ENCODE assay signal across 2 cellular contexts in the genomic region with DNA sequence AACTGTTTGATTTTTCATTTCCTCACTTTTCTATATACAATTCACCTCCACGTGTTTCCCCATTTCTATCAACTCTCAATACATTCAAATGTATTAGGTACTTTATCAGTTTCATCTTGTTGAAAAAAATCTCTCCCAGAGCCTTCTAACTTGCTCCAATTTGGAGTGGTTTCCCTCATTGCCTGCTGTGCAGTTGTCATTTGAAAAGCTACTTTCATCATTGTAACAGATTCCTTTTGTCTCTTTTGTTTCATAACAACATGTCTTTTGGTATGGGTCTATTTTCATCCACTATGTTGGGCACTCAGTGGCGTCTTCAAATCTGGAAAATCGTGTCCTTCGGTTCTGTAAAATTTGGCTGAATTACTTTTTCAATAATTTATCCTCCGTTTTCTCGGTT.
TF ChIP-seq lines count a peak whose summit lies in the region.

No MANE protein-coding gene starts in this region.

TF ChIP-seq in GM23338, 12 proteins besides CTCF, POLR2A, EP300 and RAD21 (continued from another document and continues in another):
- TF ChIP-seq, protein P1, sequence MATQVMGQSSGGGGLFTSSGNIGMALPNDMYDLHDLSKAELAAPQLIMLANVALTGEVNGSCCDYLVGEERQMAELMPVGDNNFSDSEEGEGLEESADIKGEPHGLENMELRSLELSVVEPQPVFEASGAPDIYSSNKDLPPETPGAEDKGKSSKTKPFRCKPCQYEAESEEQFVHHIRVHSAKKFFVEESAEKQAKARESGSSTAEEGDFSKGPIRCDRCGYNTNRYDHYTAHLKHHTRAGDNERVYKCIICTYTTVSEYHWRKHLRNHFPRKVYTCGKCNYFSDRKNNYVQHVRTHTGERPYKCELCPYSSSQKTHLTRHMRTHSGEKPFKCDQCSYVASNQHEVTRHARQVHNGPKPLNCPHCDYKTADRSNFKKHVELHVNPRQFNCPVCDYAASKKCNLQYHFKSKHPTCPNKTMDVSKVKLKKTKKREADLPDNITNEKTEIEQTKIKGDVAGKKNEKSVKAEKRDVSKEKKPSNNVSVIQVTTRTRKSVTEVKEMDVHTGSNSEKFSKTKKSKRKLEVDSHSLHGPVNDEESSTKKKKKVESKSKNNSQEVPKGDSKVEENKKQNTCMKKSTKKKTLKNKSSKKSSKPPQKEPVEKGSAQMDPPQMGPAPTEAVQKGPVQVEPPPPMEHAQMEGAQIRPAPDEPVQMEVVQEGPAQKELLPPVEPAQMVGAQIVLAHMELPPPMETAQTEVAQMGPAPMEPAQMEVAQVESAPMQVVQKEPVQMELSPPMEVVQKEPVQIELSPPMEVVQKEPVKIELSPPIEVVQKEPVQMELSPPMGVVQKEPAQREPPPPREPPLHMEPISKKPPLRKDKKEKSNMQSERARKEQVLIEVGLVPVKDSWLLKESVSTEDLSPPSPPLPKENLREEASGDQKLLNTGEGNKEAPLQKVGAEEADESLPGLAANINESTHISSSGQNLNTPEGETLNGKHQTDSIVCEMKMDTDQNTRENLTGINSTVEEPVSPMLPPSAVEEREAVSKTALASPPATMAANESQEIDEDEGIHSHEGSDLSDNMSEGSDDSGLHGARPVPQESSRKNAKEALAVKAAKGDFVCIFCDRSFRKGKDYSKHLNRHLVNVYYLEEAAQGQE (IDR thresholded peaks at IDR 0.05; ENCODE audit: unreplicated experiment), result no peak
- TF ChIP-seq, protein P2, sequence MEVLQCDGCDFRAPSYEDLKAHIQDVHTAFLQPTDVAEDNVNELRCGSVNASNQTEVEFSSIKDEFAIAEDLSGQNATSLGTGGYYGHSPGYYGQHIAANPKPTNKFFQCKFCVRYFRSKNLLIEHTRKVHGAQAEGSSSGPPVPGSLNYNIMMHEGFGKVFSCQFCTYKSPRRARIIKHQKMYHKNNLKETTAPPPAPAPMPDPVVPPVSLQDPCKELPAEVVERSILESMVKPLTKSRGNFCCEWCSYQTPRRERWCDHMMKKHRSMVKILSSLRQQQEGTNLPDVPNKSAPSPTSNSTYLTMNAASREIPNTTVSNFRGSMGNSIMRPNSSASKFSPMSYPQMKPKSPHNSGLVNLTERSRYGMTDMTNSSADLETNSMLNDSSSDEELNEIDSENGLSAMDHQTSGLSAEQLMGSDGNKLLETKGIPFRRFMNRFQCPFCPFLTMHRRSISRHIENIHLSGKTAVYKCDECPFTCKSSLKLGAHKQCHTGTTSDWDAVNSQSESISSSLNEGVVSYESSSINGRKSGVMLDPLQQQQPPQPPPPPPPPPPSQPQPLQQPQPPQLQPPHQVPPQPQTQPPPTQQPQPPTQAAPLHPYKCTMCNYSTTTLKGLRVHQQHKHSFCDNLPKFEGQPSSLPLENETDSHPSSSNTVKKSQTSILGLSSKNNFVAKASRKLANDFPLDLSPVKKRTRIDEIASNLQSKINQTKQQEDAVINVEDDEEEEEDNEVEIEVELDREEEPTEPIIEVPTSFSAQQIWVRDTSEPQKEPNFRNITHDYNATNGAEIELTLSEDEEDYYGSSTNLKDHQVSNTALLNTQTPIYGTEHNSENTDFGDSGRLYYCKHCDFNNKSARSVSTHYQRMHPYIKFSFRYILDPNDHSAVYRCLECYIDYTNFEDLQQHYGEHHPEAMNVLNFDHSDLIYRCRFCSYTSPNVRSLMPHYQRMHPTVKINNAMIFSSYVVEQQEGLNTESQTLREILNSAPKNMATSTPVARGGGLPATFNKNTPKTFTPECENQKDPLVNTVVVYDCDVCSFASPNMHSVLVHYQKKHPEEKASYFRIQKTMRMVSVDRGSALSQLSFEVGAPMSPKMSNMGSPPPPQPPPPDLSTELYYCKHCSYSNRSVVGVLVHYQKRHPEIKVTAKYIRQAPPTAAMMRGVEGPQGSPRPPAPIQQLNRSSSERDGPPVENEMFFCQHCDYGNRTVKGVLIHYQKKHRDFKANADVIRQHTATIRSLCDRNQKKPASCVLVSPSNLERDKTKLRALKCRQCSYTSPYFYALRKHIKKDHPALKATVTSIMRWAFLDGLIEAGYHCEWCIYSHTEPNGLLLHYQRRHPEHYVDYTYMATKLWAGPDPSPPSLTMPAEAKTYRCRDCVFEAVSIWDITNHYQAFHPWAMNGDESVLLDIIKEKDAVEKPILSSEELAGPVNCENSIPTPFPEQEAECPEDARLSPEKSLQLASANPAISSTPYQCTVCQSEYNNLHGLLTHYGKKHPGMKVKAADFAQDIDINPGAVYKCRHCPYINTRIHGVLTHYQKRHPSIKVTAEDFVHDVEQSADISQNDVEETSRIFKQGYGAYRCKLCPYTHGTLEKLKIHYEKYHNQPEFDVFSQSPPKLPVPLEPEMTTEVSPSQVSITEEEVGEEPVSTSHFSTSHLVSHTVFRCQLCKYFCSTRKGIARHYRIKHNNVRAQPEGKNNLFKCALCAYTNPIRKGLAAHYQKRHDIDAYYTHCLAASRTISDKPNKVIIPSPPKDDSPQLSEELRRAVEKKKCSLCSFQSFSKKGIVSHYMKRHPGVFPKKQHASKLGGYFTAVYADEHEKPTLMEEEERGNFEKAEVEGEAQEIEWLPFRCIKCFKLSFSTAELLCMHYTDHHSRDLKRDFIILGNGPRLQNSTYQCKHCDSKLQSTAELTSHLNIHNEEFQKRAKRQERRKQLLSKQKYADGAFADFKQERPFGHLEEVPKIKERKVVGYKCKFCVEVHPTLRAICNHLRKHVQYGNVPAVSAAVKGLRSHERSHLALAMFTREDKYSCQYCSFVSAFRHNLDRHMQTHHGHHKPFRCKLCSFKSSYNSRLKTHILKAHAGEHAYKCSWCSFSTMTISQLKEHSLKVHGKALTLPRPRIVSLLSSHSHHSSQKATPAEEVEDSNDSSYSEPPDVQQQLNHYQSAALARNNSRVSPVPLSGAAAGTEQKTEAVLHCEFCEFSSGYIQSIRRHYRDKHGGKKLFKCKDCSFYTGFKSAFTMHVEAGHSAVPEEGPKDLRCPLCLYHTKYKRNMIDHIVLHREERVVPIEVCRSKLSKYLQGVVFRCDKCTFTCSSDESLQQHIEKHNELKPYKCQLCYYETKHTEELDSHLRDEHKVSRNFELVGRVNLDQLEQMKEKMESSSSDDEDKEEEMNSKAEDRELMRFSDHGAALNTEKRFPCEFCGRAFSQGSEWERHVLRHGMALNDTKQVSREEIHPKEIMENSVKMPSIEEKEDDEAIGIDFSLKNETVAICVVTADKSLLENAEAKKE (CRISPR knock-in tag; IDR thresholded peaks at IDR 0.05), result no peak
- TF ChIP-seq, protein P3, sequence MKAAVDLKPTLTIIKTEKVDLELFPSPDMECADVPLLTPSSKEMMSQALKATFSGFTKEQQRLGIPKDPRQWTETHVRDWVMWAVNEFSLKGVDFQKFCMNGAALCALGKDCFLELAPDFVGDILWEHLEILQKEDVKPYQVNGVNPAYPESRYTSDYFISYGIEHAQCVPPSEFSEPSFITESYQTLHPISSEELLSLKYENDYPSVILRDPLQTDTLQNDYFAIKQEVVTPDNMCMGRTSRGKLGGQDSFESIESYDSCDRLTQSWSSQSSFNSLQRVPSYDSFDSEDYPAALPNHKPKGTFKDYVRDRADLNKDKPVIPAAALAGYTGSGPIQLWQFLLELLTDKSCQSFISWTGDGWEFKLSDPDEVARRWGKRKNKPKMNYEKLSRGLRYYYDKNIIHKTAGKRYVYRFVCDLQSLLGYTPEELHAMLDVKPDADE (IDR thresholded peaks at IDR 0.05), result no peak
- TF ChIP-seq EZH2 (IDR thresholded peaks at IDR 0.05; ENCODE audit: low read depth, unreplicated experiment), result no peak
- no peak for TF ChIP-seq ZNF114 (CRISPR knock-in tag; IDR thresholded peaks at IDR 0.05)
- no peak for TF ChIP-seq EZH2phosphoT487 (IDR thresholded peaks at IDR 0.05; ENCODE audit: unreplicated experiment)
- no peak for TF ChIP-seq POLR2AphosphoS5 (IDR thresholded peaks at IDR 0.05; ENCODE audit: low read depth)
- TF ChIP-seq CREB1 (CRISPR knock-in tag; IDR thresholded peaks at IDR 0.05; ENCODE audit: low read depth), result no peak
- TF ChIP-seq STAT1 (IDR thresholded peaks at IDR 0.05; ENCODE audit: unreplicated experiment), result no peak
- TF ChIP-seq NANOG (IDR thresholded peaks at IDR 0.05; ENCODE audit: borderline replicate concordance), result no peak

TF ChIP-seq in K562, 482 proteins besides CTCF, POLR2A, EP300 and RAD21 (continued from another document):
- TF ChIP-seq, protein P4, sequence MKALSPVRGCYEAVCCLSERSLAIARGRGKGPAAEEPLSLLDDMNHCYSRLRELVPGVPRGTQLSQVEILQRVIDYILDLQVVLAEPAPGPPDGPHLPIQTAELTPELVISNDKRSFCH (CRISPR knock-in tag; IDR thresholded peaks at IDR 0.05), result no peak
- TF ChIP-seq, protein P4 (tag; IDR thresholded peaks at IDR 0.05), result no peak
- TF ChIP-seq CEBPG (CRISPR knock-in tag; IDR thresholded peaks at IDR 0.05), result no peak
- no peak for TF ChIP-seq CEBPG (tag; conservative IDR thresholded peaks at IDR 0.05 in 1 of 2, IDR thresholded peaks at IDR 0.05 in 1 of 2)
- TF ChIP-seq HCFC1 (IDR thresholded peaks at IDR 0.05; ENCODE audit: low read depth, low read length), result no peak
- no peak for TF ChIP-seq NFYB (IDR thresholded peaks at IDR 0.05; ENCODE audit: extremely low read depth, insufficient read length)
